8 cellular contexts compared by ENCODE assay signal in the genomic region with DNA sequence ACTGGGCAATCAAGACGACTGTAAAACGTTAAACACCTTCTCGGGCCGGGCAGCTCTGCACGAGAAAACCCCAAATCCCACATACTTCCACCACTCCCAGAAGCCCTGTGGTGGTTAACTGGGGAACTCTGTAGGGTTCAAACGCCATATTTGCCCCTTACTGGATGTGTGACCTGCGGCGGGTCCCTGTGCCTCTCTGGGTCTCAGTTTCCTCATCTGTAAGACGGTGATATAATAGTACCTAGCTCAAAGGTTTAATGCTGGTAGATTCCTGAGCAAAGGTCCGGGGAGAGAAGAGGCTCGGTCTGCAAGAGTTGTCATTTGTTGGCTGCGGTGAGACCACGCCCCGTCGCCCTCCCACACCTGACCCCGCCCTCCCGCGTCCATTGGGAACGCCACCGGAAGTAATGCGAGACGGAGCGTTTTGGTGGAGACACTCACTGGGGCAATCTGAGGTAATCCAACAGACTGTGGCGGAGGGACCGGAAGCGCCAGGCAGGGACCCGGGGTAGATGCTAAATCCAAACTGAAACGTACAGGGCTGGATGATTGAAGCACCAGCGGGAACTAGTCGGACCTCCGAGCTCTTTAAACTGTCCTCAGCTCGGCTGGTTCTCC. TPM values are rescaled to one million over a fixed set of nuclear protein-coding genes. Genes with fewer than 3 reads are reported as not detected.
DNase-seq lines count a peak whose midpoint lies in the region; ATAC-seq and TF ChIP-seq lines count a peak whose summit lies in the region.

No MANE protein-coding gene starts in this region.

- peak overlapping the region; percentile 99 for H3K27ac Mint-ChIP-seq in T-helper 1 cell treated with Interleukin-12 subunit alpha and Interleukin-12 subunit beta and Interleukin-4 antibody, amounts not matched to agents 30 μg/mL and 1 μg/mL, for 36 hours

- intact Hi-C loops in left ventricle myocardium inferior (cut with micrococcal nuclease) = no loop called here
- intact Hi-C loops in posterior vena cava (cut with DNase I) = loop anchor here (5.0 to 10.0 kb wide), 2 partner anchors 178 to 180 kb away; partner anchors contain the start of gene PITPNM2 (in 2 of the 2)
- intact Hi-C loops in upper lobe of right lung (cut with DNase I) = no loop called here

- H3K27me3 Mint-ChIP-seq in T-helper 1 cell treated with Interleukin-12 subunit alpha and Interleukin-12 subunit beta and Interleukin-4 antibody, amounts not matched to agents 30 μg/mL and 1 μg/mL, for 36 hours (ENCODE audit: low read depth) = no peaks in the 10 kb centered on the region

- H3K4me3 ChIP-seq in left ventricle myocardium inferior (peak overlapping the region; percentile 88), upper lobe of right lung (peak overlapping the region; percentile 97)

- ATAC-seq in GM18498 (IDR thresholded peaks at IDR 0.05; ENCODE audit: unreplicated experiment) (peak; percentile 81), HG02885 (IDR thresholded peaks at IDR 0.05; ENCODE audit: poor library complexity, unreplicated experiment) (peak; percentile 83), upper lobe of right lung (peak; percentile 96)

- H3K4me3 Mint-ChIP-seq in T-helper 1 cell treated with Interleukin-12 subunit alpha and Interleukin-12 subunit beta and Interleukin-4 antibody, amounts not matched to agents 30 μg/mL and 1 μg/mL, for 36 hours = peak overlapping the region; percentile 94

- no peaks in the 10 kb centered on the region for H3K27me3 ChIP-seq in left ventricle myocardium inferior (ENCODE audit: low read depth)
- H3K27me3 ChIP-seq in upper lobe of right lung = no peaks in the 10 kb centered on the region

- H3K36me3 Mint-ChIP-seq in T-helper 1 cell treated with Interleukin-12 subunit alpha and Interleukin-12 subunit beta and Interleukin-4 antibody, amounts not matched to agents 30 μg/mL and 1 μg/mL, for 36 hours (ENCODE audit: low read depth) = no peaks in the 10 kb centered on the region

- H3K27ac ChIP-seq in left ventricle myocardium inferior (replicated peaks) = peak overlapping the region; percentile 100
- peak overlapping the region; percentile 98 for H3K27ac ChIP-seq in upper lobe of right lung

- peak; percentile 92 for DNase-seq in NCI-H1694 (lab: John Stamatoyannopoulos, UW)
- peak; percentile 90 to 99 (median 97) for DNase-seq in amygdala (lab: John Stamatoyannopoulos, UW)
- DNase-seq in left ventricle myocardium inferior = peak; percentile 99
- peak; percentile 99 for DNase-seq in posterior vena cava (ENCODE audit: low spot score)
- peak; percentile 99 for DNase-seq in upper lobe of right lung

- H3K4me1 Mint-ChIP-seq in T-helper 1 cell treated with Interleukin-12 subunit alpha and Interleukin-12 subunit beta and Interleukin-4 antibody, amounts not matched to agents 30 μg/mL and 1 μg/mL, for 36 hours (ENCODE audit: low read depth) = peaks cover 13% of the 10 kb centered on the region

- no peaks in the 10 kb centered on the region for H3K9me3 Mint-ChIP-seq in T-helper 1 cell treated with Interleukin-12 subunit alpha and Interleukin-12 subunit beta and Interleukin-4 antibody, amounts not matched to agents 30 μg/mL and 1 μg/mL, for 36 hours

- TF ChIP-seq CTCF in left ventricle myocardium inferior (IDR thresholded peaks at IDR 0.05; ENCODE audit: borderline replicate concordance) (no peak), upper lobe of right lung (IDR thresholded peaks at IDR 0.05) (no peak)

- H3K36me3 ChIP-seq in left ventricle myocardium inferior (peaks cover 7% of the 10 kb centered on the region), upper lobe of right lung (no peaks in the 10 kb centered on the region)

- H3K9me3 ChIP-seq in left ventricle myocardium inferior (replicated peaks) (no peaks in the 10 kb centered on the region), upper lobe of right lung (no peaks in the 10 kb centered on the region)

- H3K4me1 ChIP-seq in left ventricle myocardium inferior = peaks cover 53% of the 10 kb centered on the region
- H3K4me1 ChIP-seq in upper lobe of right lung = peaks cover 25% of the 10 kb centered on the region

RNA-seq across cellular contexts. Expression of gene OGFOD2, which starts 0.7 kb away (rescaled TPM):
- total RNA-seq in left ventricle myocardium inferior (14.9 TPM), posterior vena cava (1 to 10 TPM; 7.6 to 9.6 TPM), upper lobe of right lung (13.7 TPM)

RNA-seq across cellular contexts. Expression of gene ARL6IP4, which starts 6.1 kb away (rescaled TPM):
- total RNA-seq in left ventricle myocardium inferior (156 TPM), posterior vena cava (100 to 1,000 TPM; 125 to 132 TPM), upper lobe of right lung (124 TPM)

RNA-seq across cellular contexts. Expression of gene ABCB9, which starts 8.1 kb away (rescaled TPM):
- total RNA-seq in left ventricle myocardium inferior (1.6 TPM), posterior vena cava (1 to 10 TPM; 3.4 to 5.3 TPM), upper lobe of right lung (5.2 TPM)

Comparison
In these comparisons a context has a peak if more than half of its experiments do, and no peak if none do; other contexts are left out.
1. Peak in every context shown above with its lines: DNase-seq, ATAC-seq, H3K4me3 ChIP-seq and H3K27ac ChIP-seq.
2. intact Hi-C loops: an anchor here in posterior vena cava (5.0 to 10.0 kb wide); none called in left ventricle myocardium inferior and upper lobe of right lung.